ENCODE assay signal across 20 cellular contexts in the genomic region with DNA sequence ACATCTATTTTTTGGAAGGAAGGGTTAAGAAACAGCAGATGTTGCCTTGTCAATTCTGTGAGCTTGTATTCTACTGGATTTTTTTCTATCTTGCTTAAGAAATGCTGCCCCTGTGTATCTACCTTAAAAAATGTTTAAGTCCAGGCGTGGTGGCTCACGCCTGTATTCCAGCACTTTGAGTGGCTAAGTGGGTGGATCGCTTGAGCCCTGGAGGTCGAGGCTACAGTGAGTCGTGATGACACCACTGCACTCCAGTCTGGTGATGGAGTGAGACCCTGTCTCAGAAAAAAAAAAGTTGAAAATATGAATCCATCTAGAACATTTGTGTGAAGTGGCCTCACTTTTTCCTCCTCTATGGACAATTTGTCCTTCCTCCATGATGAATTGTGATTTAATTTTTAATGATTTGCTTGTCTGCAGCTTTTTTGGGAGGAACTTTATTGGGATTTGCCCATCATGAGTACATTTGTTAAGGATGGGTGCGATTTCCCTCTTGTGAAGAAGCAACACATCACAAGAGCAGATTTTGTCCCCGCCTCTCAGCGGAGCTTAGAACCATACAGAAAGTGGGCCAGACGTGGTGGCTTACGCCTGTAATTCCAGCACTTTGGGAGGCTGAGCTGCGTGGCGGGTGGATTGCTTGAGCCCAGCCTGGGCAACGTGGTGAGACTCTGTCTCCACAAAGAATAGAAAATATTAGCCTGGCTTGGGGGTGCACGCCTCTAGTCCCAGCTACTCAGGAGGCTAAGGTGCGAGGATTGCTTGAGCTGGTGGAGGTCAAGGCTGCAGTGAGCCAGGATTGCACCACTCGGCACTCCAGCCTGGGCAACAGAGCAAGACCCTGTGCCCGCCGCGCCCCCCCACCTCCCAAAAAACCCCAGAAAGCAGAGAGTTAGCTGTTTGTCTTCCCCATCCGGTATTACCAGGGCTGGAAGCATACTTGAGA. TPM values are rescaled to one million over a fixed set of nuclear protein-coding genes. Genes with fewer than 3 reads are reported as not detected.
DNase-seq lines count a peak whose midpoint lies in the region; ATAC-seq and TF ChIP-seq lines count a peak whose summit lies in the region.
"Had no signal": no experiment of that assay in that cellular context is flagged by ENCODE, and none has a peak within 500 bp of the region (broad histone marks: within the 10 kb centered on the region; RNA-seq: fewer than 3 reads in every experiment).

No MANE protein-coding gene starts in this region.

- DNase-seq in T-helper 1 cell (no peak), nephron progenitor cell (no peak), A172 (ENCODE audit: low spot score) (no peak)
- DNase-seq: 8988T; activated naive CD8-positive, alpha-beta T cell treated with anti-CD3 and anti-CD28 coated beads, Interleukin-2, amount 50 U/mL, for 24 hours; CD4-positive, CD25-positive, alpha-beta regulatory T cell; islet precursor cell; mucosa of descending colon; NCI-H1417 treated with DMSO at 0.1 percent for 48 hours; NCI-H2227 treated with DMSO at 0.1 percent for 48 hours; SJCRH30; testis had no signal

- no peaks in the 10 kb centered on the region for H3K27me3 Mint-ChIP-seq in T-helper 1 cell treated with Interleukin-12 subunit alpha and Interleukin-12 subunit beta and Interleukin-4 antibody, amounts not matched to agents 30 μg/mL and 1 μg/mL, for 36 hours (ENCODE audit: low read depth)
- H3K27me3 Mint-ChIP-seq in brain: no peaks in the 10 kb centered on the region
- H3K27me3 Mint-ChIP-seq in nephron progenitor cell (ENCODE audit: low read depth, poor library complexity): no peaks in the 10 kb centered on the region
- H3K27me3 Mint-ChIP-seq: activated naive CD8-positive, alpha-beta T cell treated with anti-CD3 and anti-CD28 coated beads, Interleukin-2, amount 50 U/mL, for 24 hours; CD4-positive, CD25-positive, alpha-beta regulatory T cell had no signal

- no peak overlapping the region for H3K4me3 Mint-ChIP-seq in T-helper 1 cell treated with Interleukin-12 subunit alpha and Interleukin-12 subunit beta and Interleukin-4 antibody, amounts not matched to agents 30 μg/mL and 1 μg/mL, for 36 hours
- no peak overlapping the region for H3K4me3 Mint-ChIP-seq in brain
- H3K4me3 Mint-ChIP-seq in nephron progenitor cell: no peak overlapping the region
- H3K4me3 Mint-ChIP-seq: activated naive CD8-positive, alpha-beta T cell treated with anti-CD3 and anti-CD28 coated beads, Interleukin-2, amount 50 U/mL, for 24 hours had no signal

- peak overlapping the region; percentile 60 for H3K27ac Mint-ChIP-seq in T-helper 1 cell treated with Interleukin-12 subunit alpha and Interleukin-12 subunit beta and Interleukin-4 antibody, amounts not matched to agents 30 μg/mL and 1 μg/mL, for 36 hours
- peak overlapping the region in 3 of 5 experiments; percentile 29 to 74 (median 63) for H3K27ac Mint-ChIP-seq in brain
- H3K27ac Mint-ChIP-seq in nephron progenitor cell: peak overlapping the region; percentile 54
- H3K27ac Mint-ChIP-seq: activated naive CD8-positive, alpha-beta T cell treated with anti-CD3 and anti-CD28 coated beads, Interleukin-2, amount 50 U/mL, for 24 hours had no signal

- H3K4me3 ChIP-seq in HEK293 (ENCODE audit: low read depth, low read length): no peak overlapping the region
- H3K4me3 ChIP-seq: coronary artery, mucosa of descending colon, SJCRH30, testis had no signal

- TF ChIP-seq CTCF in HEK293 (tag by site-specific recombination; IDR thresholded peaks at IDR 0.05) (no peak), brain (conservative IDR thresholded peaks at IDR 0.05) (no peak), nephron progenitor cell (IDR thresholded peaks at IDR 0.05) (no peak)

- H3K9me3 Mint-ChIP-seq in T-helper 1 cell treated with Interleukin-12 subunit alpha and Interleukin-12 subunit beta and Interleukin-4 antibody, amounts not matched to agents 30 μg/mL and 1 μg/mL, for 36 hours: no peaks in the 10 kb centered on the region
- no peaks in the 10 kb centered on the region for H3K9me3 Mint-ChIP-seq in brain
- no peaks in the 10 kb centered on the region for H3K9me3 Mint-ChIP-seq in nephron progenitor cell
- H3K9me3 Mint-ChIP-seq: activated naive CD8-positive, alpha-beta T cell treated with anti-CD3 and anti-CD28 coated beads, Interleukin-2, amount 50 U/mL, for 24 hours; CD4-positive, CD25-positive, alpha-beta regulatory T cell had no signal

- H3K9me3 ChIP-seq in HEK293 (ENCODE audit: control insufficient read depth, insufficient read depth, low read depth, low read length): no peaks in the 10 kb centered on the region
- H3K9me3 ChIP-seq: mucosa of descending colon, SJCRH30, testis had no signal

- peaks cover 28% of the 10 kb centered on the region for H3K4me1 Mint-ChIP-seq in T-helper 1 cell treated with Interleukin-12 subunit alpha and Interleukin-12 subunit beta and Interleukin-4 antibody, amounts not matched to agents 30 μg/mL and 1 μg/mL, for 36 hours (ENCODE audit: low read depth)
- peaks cover 23% of the 10 kb centered on the region for H3K4me1 Mint-ChIP-seq in brain
- peaks cover 19% of the 10 kb centered on the region for H3K4me1 Mint-ChIP-seq in nephron progenitor cell

- no peaks in the 10 kb centered on the region for H3K4me1 ChIP-seq in HEK293 (ENCODE audit: control insufficient read depth, insufficient read depth, low read length)

- ATAC-seq in GM21526 (IDR thresholded peaks at IDR 0.05; ENCODE audit: low FRiP score, unreplicated experiment) (no peak), GM18861 (IDR thresholded peaks at IDR 0.05; ENCODE audit: unreplicated experiment) (no peak)
- ATAC-seq: activated naive CD8-positive, alpha-beta T cell treated with anti-CD3 and anti-CD28 coated beads, Interleukin-2, amount 50 U/mL, for 24 hours; mucosa of descending colon had no signal

- peaks cover 15% of the 10 kb centered on the region for H3K36me3 Mint-ChIP-seq in T-helper 1 cell treated with Interleukin-12 subunit alpha and Interleukin-12 subunit beta and Interleukin-4 antibody, amounts not matched to agents 30 μg/mL and 1 μg/mL, for 36 hours (ENCODE audit: low read depth)
- peaks cover 20% of the 10 kb centered on the region for H3K36me3 Mint-ChIP-seq in brain
- H3K36me3 Mint-ChIP-seq in nephron progenitor cell (ENCODE audit: low read depth): peaks cover 53% of the 10 kb centered on the region

- peaks cover 0 to 32% of the 10 kb centered on the region in 2 experiments; a peak in 2 of 3 replicates for H3K36me3 ChIP-seq in HEK293 (ENCODE audit: control insufficient read depth in 2 of 2, insufficient read depth in 1 of 2, low read length in 2 of 2)

- H3K27ac ChIP-seq in HEK293 (ENCODE audit: extremely low read depth, low read depth, low read length): no peak overlapping the region
- H3K27ac ChIP-seq: coronary artery, epithelial cell of prostate, KMS-11, SJCRH30, testis had no signal

- POLR2A ChIA-PET in HEK293 (lab: Yijun Ruan, JAX): no interaction called here

- CTCF ChIA-PET in HEK293 (lab: Yijun Ruan, JAX): interaction anchor here (0.6 to 2.4 kb wide), 6 partner anchors 7 to 407 kb away, joined by 3 to 5 read pairs (median 3); no protein-coding TSS in a partner anchor

TF ChIP-seq in HEK293, 187 proteins besides CTCF, POLR2A, EP300 and RAD21:
- peak; percentile 50; the same call in 1 of the 2 replicates for TF ChIP-seq ZNF121 (tag by site-specific recombination; IDR thresholded peaks at IDR 0.05)
- TF ChIP-seq YY1 (tag by site-specific recombination; IDR thresholded peaks at IDR 0.05): no peak
- TF ChIP-seq, protein P1, sequence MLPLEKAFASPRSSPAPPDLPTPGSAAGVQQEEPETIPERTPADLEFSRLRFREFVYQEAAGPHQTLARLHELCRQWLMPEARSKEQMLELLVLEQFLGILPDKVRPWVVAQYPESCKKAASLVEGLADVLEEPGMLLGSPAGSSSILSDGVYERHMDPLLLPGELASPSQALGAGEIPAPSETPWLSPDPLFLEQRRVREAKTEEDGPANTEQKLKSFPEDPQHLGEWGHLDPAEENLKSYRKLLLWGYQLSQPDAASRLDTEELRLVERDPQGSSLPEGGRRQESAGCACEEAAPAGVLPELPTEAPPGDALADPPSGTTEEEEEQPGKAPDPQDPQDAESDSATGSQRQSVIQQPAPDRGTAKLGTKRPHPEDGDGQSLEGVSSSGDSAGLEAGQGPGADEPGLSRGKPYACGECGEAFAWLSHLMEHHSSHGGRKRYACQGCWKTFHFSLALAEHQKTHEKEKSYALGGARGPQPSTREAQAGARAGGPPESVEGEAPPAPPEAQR (tag by site-specific recombination; IDR thresholded peaks at IDR 0.05): no peak
- TF ChIP-seq, protein P2, sequence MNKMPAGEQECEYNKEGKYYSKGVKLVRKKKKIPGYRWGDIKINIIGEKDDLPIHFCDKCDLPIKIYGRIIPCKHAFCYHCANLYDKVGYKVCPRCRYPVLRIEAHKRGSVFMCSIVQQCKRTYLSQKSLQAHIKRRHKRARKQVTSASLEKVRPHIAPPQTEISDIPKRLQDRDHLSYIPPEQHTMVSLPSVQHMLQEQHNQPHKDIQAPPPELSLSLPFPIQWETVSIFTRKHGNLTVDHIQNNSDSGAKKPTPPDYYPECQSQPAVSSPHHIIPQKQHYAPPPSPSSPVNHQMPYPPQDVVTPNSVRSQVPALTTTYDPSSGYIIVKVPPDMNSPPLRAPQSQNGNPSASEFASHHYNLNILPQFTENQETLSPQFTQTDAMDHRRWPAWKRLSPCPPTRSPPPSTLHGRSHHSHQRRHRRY (tag by site-specific recombination; IDR thresholded peaks at IDR 0.05): no peak
TF ChIP-seq in HEK293: peak in this region for 1.

RNA-seq across cellular contexts. Expression of a gene that starts 57.7 kb away (rescaled TPM):
- polyA plus RNA-seq in brain (ENCODE audit: insufficient read depth, low read depth, low replicate concordance): 191 TPM
- total RNA-seq in A172 (2014; rRNA removed; shearing (Covaris generic)): 191 and 201 TPM in 2 replicates
